ENCODE assay signal across 23 cellular contexts in genomic region chr16:50528820-50529219, GRCh38. TPM values are rescaled to one million over a fixed set of nuclear protein-coding genes. Genes with fewer than 3 reads are reported as not detected.
DNase-seq lines count a peak whose midpoint lies in the region; ATAC-seq and TF ChIP-seq lines count a peak whose summit lies in the region.
"Had no signal": no experiment of that assay in that cellular context is flagged by ENCODE, and none has a peak within 500 bp of the region (broad histone marks: within the 10 kb centered on the region; RNA-seq: fewer than 3 reads in every experiment).

No MANE protein-coding gene starts in this region.

- no peaks in the 10 kb centered on the region for H3K36me3 ChIP-seq in esophagus muscularis mucosa
- no peaks in the 10 kb centered on the region for H3K36me3 ChIP-seq in thyroid gland
- H3K36me3 ChIP-seq: BE2C; BLaER1 treated with 17β-estradiol and CSF1 and Interleukin-3, amounts not matched to agents 10 nM and 100 nM had no signal

- no peak for TF ChIP-seq CTCF in esophagus muscularis mucosa (IDR thresholded peaks at IDR 0.05)
- TF ChIP-seq CTCF in osteocyte (IDR thresholded peaks at IDR 0.05) = no peak
- TF ChIP-seq CTCF in thyroid gland (IDR thresholded peaks at IDR 0.05) = no peak

- intact Hi-C loops in cardiac septum (cut with DNase I) = no loop called here
- intact Hi-C loops in left ventricle myocardium superior (cut with micrococcal nuclease) = no loop called here
- intact Hi-C loops in esophagus muscularis mucosa (cut with DNase I) = no loop called here
- intact Hi-C loops in thyroid gland (cut with DNase I) = no loop called here

- no peaks in the 10 kb centered on the region for H3K27me3 Mint-ChIP-seq in osteocyte (ENCODE audit: unreplicated experiment)
- H3K27me3 Mint-ChIP-seq in effector memory CD8-positive, alpha-beta T cell = peaks cover 25 to 63% of the 10 kb centered on the region in 2 donors

- H3K4me1 ChIP-seq in esophagus muscularis mucosa = no peaks in the 10 kb centered on the region
- H3K4me1 ChIP-seq in thyroid gland = no peaks in the 10 kb centered on the region
- H3K4me1 ChIP-seq: A549; BE2C; BLaER1 treated with 17β-estradiol and CSF1 and Interleukin-3, amounts not matched to agents 10 nM and 100 nM had no signal

- H3K27me3 ChIP-seq in esophagus muscularis mucosa (no peaks in the 10 kb centered on the region), thyroid gland (no peaks in the 10 kb centered on the region)
- H3K27me3 ChIP-seq: BE2C; BLaER1 treated with 17β-estradiol and CSF1 and Interleukin-3, amounts not matched to agents 10 nM and 100 nM had no signal

- no peaks in the 10 kb centered on the region for H3K4me1 Mint-ChIP-seq in osteocyte (ENCODE audit: unreplicated experiment)
- no peaks in the 10 kb centered on the region for H3K4me1 Mint-ChIP-seq in effector memory CD8-positive, alpha-beta T cell (ENCODE audit: low read depth in 2 of 2)
- H3K4me1 Mint-ChIP-seq: CD14-positive monocyte; CD8-positive, alpha-beta memory T cell had no signal

- TF ChIP-seq POLR2A in esophagus muscularis mucosa (IDR thresholded peaks at IDR 0.05; ENCODE audit: low read depth) = no peak
- no peak for TF ChIP-seq POLR2A in thyroid gland (IDR thresholded peaks at IDR 0.05)

- peaks cover 17% of the 10 kb centered on the region for H3K9me3 Mint-ChIP-seq in osteocyte (ENCODE audit: unreplicated experiment)
- H3K9me3 Mint-ChIP-seq in effector memory CD8-positive, alpha-beta T cell = no peaks in the 10 kb centered on the region

- 64% methylated on average over 1 of the region's 1 CpG for WGBS in esophagus muscularis mucosa
- 67 to 93% methylated on average over 1 of the region's 1 CpG for WGBS in thyroid gland, 2 donors

- no peaks in the 10 kb centered on the region for H3K36me3 Mint-ChIP-seq in osteocyte (ENCODE audit: unreplicated experiment)
- no peaks in the 10 kb centered on the region for H3K36me3 Mint-ChIP-seq in effector memory CD8-positive, alpha-beta T cell (ENCODE audit: insufficient read depth)
- H3K36me3 Mint-ChIP-seq: CD14-positive monocyte had no signal

- no peak for TF ChIP-seq EP300 in esophagus muscularis mucosa (IDR thresholded peaks at IDR 0.05)

- H3K9me3 ChIP-seq in esophagus muscularis mucosa (peaks cover 0 to 15% (median 7%) of the 10 kb centered on the region in 4 donors), thyroid gland (no peaks in the 10 kb centered on the region)
- H3K9me3 ChIP-seq: BE2C had no signal

- no peak overlapping the region for H3K27ac Mint-ChIP-seq in osteocyte (ENCODE audit: unreplicated experiment)
- no peak overlapping the region for H3K27ac Mint-ChIP-seq in effector memory CD8-positive, alpha-beta T cell
- H3K27ac Mint-ChIP-seq: CD14-positive monocyte; CD4-positive, alpha-beta T cell; CD8-positive, alpha-beta memory T cell had no signal

- no peak for ATAC-seq in left ventricle myocardium superior
- ATAC-seq in effector memory CD8-positive, alpha-beta T cell (replicated peaks) = no peak
- no peak for ATAC-seq in GM19395 (IDR thresholded peaks at IDR 0.05; ENCODE audit: unreplicated experiment)
- ATAC-seq: A549, GM12878, HCT116 had no signal

- DNase-seq in cardiac septum (ENCODE audit: low spot score) (peak; percentile 29), left ventricle myocardium superior (no peak), esophagus muscularis mucosa (ENCODE audit: extremely low spot score) (peak; percentile 72), osteocyte (ENCODE audit: extremely low spot score, unreplicated experiment) (peak; percentile 36), thyroid gland (no peak)
- no peak for DNase-seq in effector memory CD8-positive, alpha-beta T cell
- DNase-seq: 8988T; ACHN; AML-193; BE2C; CD4-positive, alpha-beta T cell; CD8-positive, alpha-beta memory T cell; DMS 273 treated with DMSO at 0.1 percent for 48 hours; DMS79; EL; GDM1; GOT3 had no signal

- H3K4me3 ChIP-seq in esophagus muscularis mucosa (no peak overlapping the region), thyroid gland (replicated peaks in 1 of 3) (no peak overlapping the region)
- H3K4me3 ChIP-seq: A549; BLaER1 treated with 17β-estradiol and CSF1 and Interleukin-3, amounts not matched to agents 10 nM and 100 nM; GM12878 had no signal

- no peak overlapping the region for H3K4me3 Mint-ChIP-seq in osteocyte (ENCODE audit: unreplicated experiment)
- no peak overlapping the region for H3K4me3 Mint-ChIP-seq in effector memory CD8-positive, alpha-beta T cell
- H3K4me3 Mint-ChIP-seq: CD14-positive monocyte; CD4-positive, alpha-beta T cell; CD8-positive, alpha-beta memory T cell had no signal

- no peak overlapping the region for H3K27ac ChIP-seq in esophagus muscularis mucosa (replicated peaks in 1 of 4)
- no peak overlapping the region for H3K27ac ChIP-seq in thyroid gland
- H3K27ac ChIP-seq: A549; BLaER1 treated with 17β-estradiol and CSF1 and Interleukin-3, amounts not matched to agents 10 nM and 100 nM had no signal

RNA-seq across cellular contexts. Expression of gene NKD1, which starts 19.4 kb away (rescaled TPM):
- total RNA-seq in cardiac septum (0.40 TPM), left ventricle myocardium superior (0.59 TPM), esophagus muscularis mucosa (10 to 100 TPM; 37.1 to 87.8 (median 54.1) TPM), osteocyte (0.43 and 0.63 TPM in 2 replicates), thyroid gland (10 to 100 TPM in 1 of 4 donors, 1 to 10 TPM in 1, under 1 TPM in 2; 0.63 to 13.8 (median 1.1) TPM)

Comparison
In these comparisons a context has a peak if more than half of its experiments do, and no peak if none do; other contexts are left out.
1. DNase-seq: peak in cardiac septum (single experiment), esophagus muscularis mucosa (single experiment) and osteocyte (single experiment); none in left ventricle myocardium superior (single experiment), effector memory CD8-positive, alpha-beta T cell (0 of 3) and thyroid gland (0 of 2).